2 cellular contexts compared by ENCODE assay signal in the genomic region with DNA sequence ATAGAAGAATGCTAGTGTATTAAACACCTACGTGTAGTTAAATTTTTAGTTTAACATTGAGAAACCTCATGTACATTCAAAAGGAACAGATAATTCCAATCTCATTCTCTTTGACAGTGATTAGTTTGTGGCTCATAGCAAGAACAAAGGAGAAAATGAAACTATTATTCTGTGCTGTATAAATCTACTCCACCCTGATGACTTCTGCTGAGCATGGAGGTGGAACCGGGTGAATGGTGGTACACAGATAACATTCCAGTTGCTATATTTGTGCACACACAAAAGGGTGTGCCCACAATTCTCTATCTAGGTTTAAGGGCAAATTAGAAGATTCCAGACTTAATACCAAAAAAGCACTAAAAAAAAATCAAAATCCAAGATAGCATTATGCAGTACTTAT.
TF ChIP-seq lines count a peak whose summit lies in the region.

No MANE protein-coding gene starts in this region.

TF ChIP-seq in IMR-90, 13 proteins besides CTCF, POLR2A, EP300 and RAD21:
- no peak for TF ChIP-seq MAZ (IDR thresholded peaks at IDR 0.05; ENCODE audit: borderline replicate concordance, low read depth, low read length)
- TF ChIP-seq, protein P1, sequence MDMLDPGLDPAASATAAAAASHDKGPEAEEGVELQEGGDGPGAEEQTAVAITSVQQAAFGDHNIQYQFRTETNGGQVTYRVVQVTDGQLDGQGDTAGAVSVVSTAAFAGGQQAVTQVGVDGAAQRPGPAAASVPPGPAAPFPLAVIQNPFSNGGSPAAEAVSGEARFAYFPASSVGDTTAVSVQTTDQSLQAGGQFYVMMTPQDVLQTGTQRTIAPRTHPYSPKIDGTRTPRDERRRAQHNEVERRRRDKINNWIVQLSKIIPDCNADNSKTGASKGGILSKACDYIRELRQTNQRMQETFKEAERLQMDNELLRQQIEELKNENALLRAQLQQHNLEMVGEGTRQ (IDR thresholded peaks at IDR 0.05; ENCODE audit: low read depth, low read length) = no peak
- no peak for TF ChIP-seq CEBPB (IDR thresholded peaks at IDR 0.05; ENCODE audit: low read depth, low read length)

TF ChIP-seq in K562, 482 proteins besides CTCF, POLR2A, EP300 and RAD21:
- TF ChIP-seq CBFA2T3 (IDR thresholded peaks at IDR 0.05) (0 out of 2 replicates have a peak, but pooled peaks have one; percentile 8), ASH1L (IDR thresholded peaks at IDR 0.05; ENCODE audit: borderline replicate concordance, low read depth, partially characterized antibody) (no peak), RBM25 (IDR thresholded peaks at IDR 0.05; ENCODE audit: low read depth, low read length, severe bottlenecking) (no peak)
TF ChIP-seq in K562: peak in this region for 1.
